ENCODE assay signal across 20 cellular contexts in genomic region chr11:116910847-116911246, GRCh38.
DNase-seq lines count a peak whose midpoint lies in the region; TF ChIP-seq lines count a peak whose summit lies in the region.
"Had no signal": no experiment of that assay in that cellular context is flagged by ENCODE, and none has a peak within 500 bp of the region (broad histone marks: within the 10 kb centered on the region; RNA-seq: fewer than 3 reads in every experiment).

No MANE protein-coding gene starts in this region.

- TF ChIP-seq CTCF in PC-9 (conservative IDR thresholded peaks at IDR 0.05) (no peak), progenitor cell of endocrine pancreas (IDR thresholded peaks at IDR 0.05; ENCODE audit: unreplicated experiment) (no peak)

- H3K4me3 Mint-ChIP-seq in CD8-positive, alpha-beta memory T cell = no peak overlapping the region
- no peak overlapping the region for H3K4me3 Mint-ChIP-seq in immature natural killer cell
- no peak overlapping the region for H3K4me3 Mint-ChIP-seq in progenitor cell of endocrine pancreas (ENCODE audit: low read depth)
- H3K4me3 Mint-ChIP-seq: CD4-positive, alpha-beta T cell; GM23338 had no signal

- no peak overlapping the region for H3K4me3 ChIP-seq in CD8-positive, alpha-beta memory T cell (ENCODE audit: low read length)
- no peak overlapping the region for H3K4me3 ChIP-seq in PC-9
- H3K4me3 ChIP-seq: GM23338, SJCRH30 had no signal

- no peaks in the 10 kb centered on the region for H3K9me2 ChIP-seq in PC-9 (ENCODE audit: insufficient read depth)

- H3K4me2 ChIP-seq in PC-9 = no peak overlapping the region
- H3K4me2 ChIP-seq: GM23338, KMS-11 had no signal

- H3K9me3 ChIP-seq in CD8-positive, alpha-beta memory T cell (ENCODE audit: low read length) = no peaks in the 10 kb centered on the region
- no peaks in the 10 kb centered on the region for H3K9me3 ChIP-seq in PC-9 (ENCODE audit: insufficient read depth, low read depth)
- H3K9me3 ChIP-seq: SJCRH30 had no signal

- peaks cover 39 to 69% (median 60%) of the 10 kb centered on the region in 3 donors for H3K4me1 Mint-ChIP-seq in CD8-positive, alpha-beta memory T cell
- H3K4me1 Mint-ChIP-seq in immature natural killer cell = peaks cover 23 to 42% of the 10 kb centered on the region in 2 donors
- peaks cover 6% of the 10 kb centered on the region for H3K4me1 Mint-ChIP-seq in progenitor cell of endocrine pancreas (ENCODE audit: low read depth)
- H3K4me1 Mint-ChIP-seq: GM23338 had no signal

- no peak overlapping the region for H3K27ac ChIP-seq in CD8-positive, alpha-beta memory T cell (ENCODE audit: low read depth, low read length)
- peak overlapping the region; percentile 74; the same call in 1 of the 2 replicates for H3K27ac ChIP-seq in PC-9
- H3K27ac ChIP-seq: HL-60, KMS-11, SJCRH30 had no signal

- no TSS peak for BruUV-seq in PC-9 (replicated peaks; lab: Mats Ljungman, UMichigan)

- H3F3A ChIP-seq in PC-9 (ENCODE audit: insufficient read depth, low read depth) = peaks cover 6% of the 10 kb centered on the region; the same call in 1 of the 2 replicates

- POLR2A ChIA-PET in CD8-positive, alpha-beta memory T cell (lab: Charles Lee) = no interaction called here
- POLR2A ChIA-PET in PC-9 (lab: Charles Lee; ENCODE audit: unreplicated experiment) = no interaction called here

- CTCF ChIA-PET in CD8-positive, alpha-beta memory T cell (lab: Charles Lee) = interaction anchor here (0.7 to 1.0 kb wide), 2 partner anchors 120 to 195 kb away, joined by 3 read pairs; partner anchors contain the start of gene APOA5
- CTCF ChIA-PET in PC-9 (lab: Charles Lee) = no interaction called here

- H3K36me3 ChIP-seq in CD8-positive, alpha-beta memory T cell (ENCODE audit: insufficient read depth, low read length) = no peaks in the 10 kb centered on the region
- H3K36me3 ChIP-seq in PC-9 (ENCODE audit: low read depth) = no peaks in the 10 kb centered on the region
- H3K36me3 ChIP-seq: SJCRH30 had no signal

- peaks cover 4% of the 10 kb centered on the region for H3K4me1 ChIP-seq in CD8-positive, alpha-beta memory T cell (ENCODE audit: insufficient read depth, low read length)
- H3K4me1 ChIP-seq in PC-9 (replicated peaks; ENCODE audit: insufficient read depth) = peaks cover 30% of the 10 kb centered on the region
- H3K4me1 ChIP-seq: SJCRH30 had no signal

- H3K27me3 Mint-ChIP-seq in CD8-positive, alpha-beta memory T cell = peaks cover 0 to 1% of the 10 kb centered on the region in 2 donors
- H3K27me3 Mint-ChIP-seq in immature natural killer cell (ENCODE audit: low read depth in 3 of 3) = peaks cover 0 to 3% (median 2%) of the 10 kb centered on the region in 3 donors
- no peaks in the 10 kb centered on the region for H3K27me3 Mint-ChIP-seq in progenitor cell of endocrine pancreas
- H3K27me3 Mint-ChIP-seq: CD4-positive, alpha-beta T cell had no signal

- peak overlapping the region in 6 of 8 donors; percentile 3 to 93 (median 38) for H3K27ac Mint-ChIP-seq in CD8-positive, alpha-beta memory T cell
- H3K27ac Mint-ChIP-seq in immature natural killer cell (peak overlapping the region in 4 of 6 donors; percentile 5 to 59 (median 38)), progenitor cell of endocrine pancreas (peak overlapping the region; percentile 38)
- H3K27ac Mint-ChIP-seq: CD4-positive, alpha-beta T cell; GM23338 had no signal

- intact Hi-C loops in PC-9 (cut with micrococcal nuclease; ENCODE audit: unreplicated experiment) = no loop called here

- no peaks in the 10 kb centered on the region for H3K27me3 ChIP-seq in CD8-positive, alpha-beta memory T cell (ENCODE audit: insufficient read depth, low read length, poor library complexity, severe bottlenecking)
- no peaks in the 10 kb centered on the region for H3K27me3 ChIP-seq in PC-9 (ENCODE audit: insufficient read depth, low read depth)
- H3K27me3 ChIP-seq: SJCRH30 had no signal

- H4K20me1 ChIP-seq in PC-9 (ENCODE audit: insufficient read depth) = no peaks in the 10 kb centered on the region

- DNase-seq in CD8-positive, alpha-beta memory T cell = no peak
- DNase-seq in PC-9 = no peak
- DNase-seq in immature natural killer cell = no peak
- no peak for DNase-seq in progenitor cell of endocrine pancreas (ENCODE audit: low spot score, unreplicated experiment)
- no peak for DNase-seq in NCI-H2227 (lab: John Stamatoyannopoulos, UW; ENCODE audit: unreplicated experiment)
- DNase-seq in NCI-H69 (lab: John Stamatoyannopoulos, UW) = no peak
- no peak for DNase-seq in HUDEP-2 (lab: John Stamatoyannopoulos, UW; ENCODE audit: unreplicated experiment in 76 of 76)
- DNase-seq: Calu3; CD4-positive, alpha-beta T cell; HCEC 1CT; NCI-H1092 treated with DMSO at 0.1 percent for 48 hours; NCI-H1436 treated with DMSO at 0.1 percent for 48 hours; NCI-H2029 treated with DMSO at 0.1 percent for 48 hours; NCI-H345; NCI-H524; NCI-H82; SJCRH30 had no signal

- no peak overlapping the region for H2AFZ ChIP-seq in PC-9
- H2AFZ ChIP-seq: GM23338 had no signal

- no peaks in the 10 kb centered on the region for H3K9me3 Mint-ChIP-seq in CD8-positive, alpha-beta memory T cell
- H3K9me3 Mint-ChIP-seq in immature natural killer cell (no peaks in the 10 kb centered on the region), progenitor cell of endocrine pancreas (ENCODE audit: low read depth) (no peaks in the 10 kb centered on the region)
- H3K9me3 Mint-ChIP-seq: CD4-positive, alpha-beta T cell; GM23338 had no signal

- peaks cover 0 to 25% (median 5%) of the 10 kb centered on the region in 3 donors for H3K36me3 Mint-ChIP-seq in CD8-positive, alpha-beta memory T cell
- peaks cover 0 to 6% (median 3%) of the 10 kb centered on the region in 3 donors for H3K36me3 Mint-ChIP-seq in immature natural killer cell
- peaks cover 3% of the 10 kb centered on the region for H3K36me3 Mint-ChIP-seq in progenitor cell of endocrine pancreas (ENCODE audit: insufficient read depth)

- peaks cover 6% of the 10 kb centered on the region; the same call in 1 of the 2 replicates for H3K79me2 ChIP-seq in PC-9 (ENCODE audit: low read depth)
